10 cellular contexts compared by ENCODE assay signal in genomic region chr2:240465765-240466578, GRCh38. TPM values are rescaled to one million over a fixed set of nuclear protein-coding genes. Genes with fewer than 3 reads are reported as not detected.
A peak's percentile ranks its signal among the peaks of the same experiment; 100 is the strongest.
DNase-seq lines count a peak whose midpoint lies in the region; ATAC-seq, FAIRE-seq and TF ChIP-seq lines count a peak whose summit lies in the region.
"Had no signal": no experiment of that assay in that cellular context is flagged by ENCODE, and none has a peak within 500 bp of the region (broad histone marks: within the 10 kb centered on the region; RNA-seq: fewer than 3 reads in every experiment).

No MANE protein-coding gene starts in this region.

- no peaks in the 10 kb centered on the region for H3K9me3 Mint-ChIP-seq in chondrocyte (ENCODE audit: low read depth)
- H3K9me3 Mint-ChIP-seq: dendritic cell treated with granulocyte-macrophage colony-stimulating factor and Interleukin-4, amounts not matched to agents 40 ng/mL and 50 ng/mL, for 4 days; immature natural killer cell had no signal

- TF ChIP-seq CTCF in chondrocyte (IDR thresholded peaks at IDR 0.05) = no peak

- no peak for FAIRE-seq in GM12892 (lab: Jason Lieb, UNC)

- no peak overlapping the region for H3K27ac Mint-ChIP-seq in chondrocyte (ENCODE audit: unreplicated experiment)
- H3K27ac Mint-ChIP-seq: dendritic cell treated with granulocyte-macrophage colony-stimulating factor and Interleukin-4, amounts not matched to agents 40 ng/mL and 50 ng/mL, for 4 days; immature natural killer cell had no signal

- H3K27me3 Mint-ChIP-seq in chondrocyte (ENCODE audit: low read depth) = no peaks in the 10 kb centered on the region

- H3K4me3 Mint-ChIP-seq in chondrocyte (ENCODE audit: unreplicated experiment) = no peak overlapping the region
- H3K4me3 Mint-ChIP-seq: dendritic cell treated with granulocyte-macrophage colony-stimulating factor and Interleukin-4, amounts not matched to agents 40 ng/mL and 50 ng/mL, for 4 days; immature natural killer cell had no signal

- ATAC-seq in left lobe of liver = no peak

- no peak for TF ChIP-seq POLR2A in GM12892 (IDR thresholded peaks at IDR 0.05; ENCODE audit: low read depth, low read length)

- peaks cover 15% of the 10 kb centered on the region for H3K36me3 Mint-ChIP-seq in chondrocyte (ENCODE audit: low read depth)

- peaks cover 11% of the 10 kb centered on the region for H3K4me1 Mint-ChIP-seq in chondrocyte (ENCODE audit: low read depth)

- peak; percentile 5 for DNase-seq in GM12892 (ENCODE audit: insufficient read length)
- peak; percentile 91 for DNase-seq in chondrocyte (ENCODE audit: low spot score)
- DNase-seq in left lobe of liver (ENCODE audit: low spot score) = peak; percentile 44
- DNase-seq in stimulated activated CD8-positive, alpha-beta memory T cell treated with anti-CD3 and anti-CD28 coated beads, Interleukin-4, amount 100 ng/mL, for 48 hours = peak; percentile 11
- DNase-seq in cerebellum (ENCODE audit: low spot score) = no peak
- no peak for DNase-seq in iPS-NIHi7 (ENCODE audit: extremely low spot score)
- DNase-seq in activated effector memory CD4-positive, alpha-beta T cell treated with anti-CD3 and anti-CD28 coated beads, Interleukin-2, amount 50 U/mL, for 16 hours = no peak
- DNase-seq: immature natural killer cell, NCI-H2107 had no signal

RNA-seq across cellular contexts. Expression of gene GPC1, which starts 30.5 kb away (rescaled TPM):
- 0.34 TPM for polyA plus RNA-seq in GM12892 (2012; ENCODE audit: missing spikeins)
- total RNA-seq in chondrocyte (261 to 354 TPM (median 264 TPM) in 3 replicates), left lobe of liver (29.4 TPM), cerebellum (70.1 TPM)
- polyA plus RNA-seq: immature natural killer cell had no signal

Comparison
In these comparisons a context has a peak if more than half of its experiments do, and no peak if none do; other contexts are left out.
1. DNase-seq: peak in GM12892 (single experiment), chondrocyte (single experiment), left lobe of liver (single experiment) and stimulated activated CD8-positive, alpha-beta memory T cell treated with anti-CD3 and anti-CD28 coated beads, Interleukin-4, amount 100 ng/mL, for 48 hours (single experiment); none in cerebellum (single experiment), iPS-NIHi7 (single experiment) and activated effector memory CD4-positive, alpha-beta T cell treated with anti-CD3 and anti-CD28 coated beads, Interleukin-2, amount 50 U/mL, for 16 hours (single experiment).